In the genomic region with DNA sequence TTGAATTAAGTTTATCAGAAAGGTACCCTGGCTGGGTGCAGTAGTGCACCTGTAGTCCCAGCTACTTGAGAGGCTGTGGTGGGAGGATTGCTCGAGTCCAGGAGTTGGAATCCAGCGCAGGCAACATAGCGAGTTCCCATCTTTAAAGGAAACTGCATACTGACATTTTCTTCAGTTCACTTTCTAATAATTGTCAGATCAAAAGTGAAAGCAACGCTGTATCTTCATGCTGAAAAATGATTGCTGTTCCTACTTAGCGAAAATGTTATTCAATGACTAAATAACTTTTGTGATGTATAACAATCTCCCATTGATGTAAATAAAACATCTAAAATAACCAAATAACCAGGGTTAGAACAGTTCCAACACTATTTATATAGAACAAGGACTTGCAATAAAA, we compare ENCODE assay signal across 8 cellular contexts. TPM values are rescaled to one million over a fixed set of nuclear protein-coding genes. Genes with fewer than 3 reads are reported as not detected.
A peak's percentile ranks its signal among the peaks of the same experiment; 100 is the strongest.
DNase-seq lines count a peak whose midpoint lies in the region; ATAC-seq and TF ChIP-seq lines count a peak whose summit lies in the region.

No MANE protein-coding gene starts in this region.

- H3K4me3 ChIP-seq in left ventricle myocardium inferior (peak overlapping the region; percentile 99), ascending aorta (peak overlapping the region; percentile 97), vagina (peak overlapping the region; percentile 54 to 68)

- TF ChIP-seq CTCF in left ventricle myocardium inferior (IDR thresholded peaks at IDR 0.05; ENCODE audit: borderline replicate concordance) (no peak), ascending aorta (IDR thresholded peaks at IDR 0.05) (no peak), vagina (IDR thresholded peaks at IDR 0.05) (no peak)

- H3K36me3 ChIP-seq in left ventricle myocardium inferior (no peaks in the 10 kb centered on the region), ascending aorta (no peaks in the 10 kb centered on the region), vagina (no peaks in the 10 kb centered on the region)

- DNase-seq in left ventricle myocardium inferior (no peak), left cardiac atrium (no peak), ascending aorta (ENCODE audit: low spot score in 2 of 2) (no peak), lung microvascular endothelial cell (ENCODE audit: low read depth in 2 of 2) (peak; percentile 21 to 29), vagina (ENCODE audit: extremely low spot score in 2 of 2) (no peak), left colon (no peak), SIG-M5 treated with dmso at 0.1 percent for 504 hours (lab: John Stamatoyannopoulos, UW; ENCODE audit: unreplicated experiment) (no peak)
- DNase-seq in stimulated activated CD4-positive, alpha-beta T cell treated with anti-CD3 and anti-CD28 coated beads, Interleukin-2, amount 100 ng/mL, for 24 hours = no peak

- ATAC-seq in left cardiac atrium (no peak), left colon (no peak)

- no peak for TF ChIP-seq POLR2A in vagina (IDR thresholded peaks at IDR 0.05)

- H3K27ac ChIP-seq in left ventricle myocardium inferior (replicated peaks) (peak overlapping the region; percentile 100), ascending aorta (peak overlapping the region; percentile 100), vagina (peak overlapping the region; percentile 95)

- H3K27me3 ChIP-seq in left ventricle myocardium inferior (ENCODE audit: low read depth) (no peaks in the 10 kb centered on the region), ascending aorta (no peaks in the 10 kb centered on the region), vagina (no peaks in the 10 kb centered on the region)

- intact Hi-C loops in left ventricle myocardium inferior (cut with micrococcal nuclease) (no loop called here), left cardiac atrium (cut with DNase I) (no loop called here), ascending aorta (cut with DNase I) (loop anchor here (2.0 to 5.0 kb wide), 3 partner anchors 67 to 169 kb away; partner anchors contain the start of genes GINM1, KATNA1 and PPIL4), vagina (cut with DNase I) (no loop called here), left colon (cut with DNase I, micrococcal nuclease) (loop anchor here in 1 of 2 donors (10.0 kb wide), 1 partner anchor 209 kb away; the partner anchor contains the start of gene RAET1G)

- peaks cover 62% of the 10 kb centered on the region for H3K4me1 ChIP-seq in left ventricle myocardium inferior
- peaks cover 4 to 20% of the 10 kb centered on the region in 2 donors for H3K4me1 ChIP-seq in ascending aorta
- H3K4me1 ChIP-seq in vagina = peaks cover 39% of the 10 kb centered on the region

- H3K9me3 ChIP-seq in left ventricle myocardium inferior (replicated peaks) (no peaks in the 10 kb centered on the region), ascending aorta (no peaks in the 10 kb centered on the region), vagina (no peaks in the 10 kb centered on the region)

RNA-seq across cellular contexts. Expression of gene LATS1, which starts 1.7 kb away (rescaled TPM):
- total RNA-seq in left ventricle myocardium inferior (10.8 TPM), left cardiac atrium (10 to 100 TPM; 14.6 to 15.4 TPM), ascending aorta (11.9 TPM), lung microvascular endothelial cell (4.6 and 7.1 TPM in 2 replicates), vagina (28.0 TPM), left colon (10 to 100 TPM; 21.7 to 22.7 TPM)

RNA-seq across cellular contexts. Expression of gene NUP43, which starts 30.1 kb away (rescaled TPM):
- total RNA-seq in left ventricle myocardium inferior (29.7 TPM), left cardiac atrium (10 to 100 TPM; 22.4 to 27.7 TPM), ascending aorta (2.9 TPM), lung microvascular endothelial cell (15.9 and 19.6 TPM in 2 replicates), vagina (25.0 TPM), left colon (10 to 100 TPM; 19.6 to 29.4 TPM)

RNA-seq across cellular contexts. Expression of gene PCMT1, which starts 33.4 kb away (rescaled TPM):
- 166 TPM for total RNA-seq in left ventricle myocardium inferior
- total RNA-seq in left cardiac atrium = 100 to 1,000 TPM in 1 of 2 donors, 10 to 100 TPM in 1; 92.8 to 107 TPM
- total RNA-seq in ascending aorta = 23.5 TPM
- total RNA-seq in lung microvascular endothelial cell = 74.0 and 76.7 TPM in 2 replicates
- 105 TPM for total RNA-seq in vagina
- 10 to 100 TPM; 52.4 to 55.9 TPM for total RNA-seq in left colon

Comparison
In these comparisons a context has a peak if more than half of its experiments do, and no peak if none do; other contexts are left out.
1. DNase-seq: peak in lung microvascular endothelial cell (2 of 2); none in left ventricle myocardium inferior (single experiment), left cardiac atrium (single experiment), ascending aorta (0 of 2), vagina (0 of 2), left colon (0 of 2), SIG-M5 treated with dmso at 0.1 percent for 504 hours (single experiment) and stimulated activated CD4-positive, alpha-beta T cell treated with anti-CD3 and anti-CD28 coated beads, Interleukin-2, amount 100 ng/mL, for 24 hours (0 of 2).
2. Peak in every context shown above with its lines, with median percentiles within 50 percentile points of each other: H3K27ac ChIP-seq and H3K4me3 ChIP-seq.